8 cellular contexts compared by ENCODE assay signal in the genomic region with DNA sequence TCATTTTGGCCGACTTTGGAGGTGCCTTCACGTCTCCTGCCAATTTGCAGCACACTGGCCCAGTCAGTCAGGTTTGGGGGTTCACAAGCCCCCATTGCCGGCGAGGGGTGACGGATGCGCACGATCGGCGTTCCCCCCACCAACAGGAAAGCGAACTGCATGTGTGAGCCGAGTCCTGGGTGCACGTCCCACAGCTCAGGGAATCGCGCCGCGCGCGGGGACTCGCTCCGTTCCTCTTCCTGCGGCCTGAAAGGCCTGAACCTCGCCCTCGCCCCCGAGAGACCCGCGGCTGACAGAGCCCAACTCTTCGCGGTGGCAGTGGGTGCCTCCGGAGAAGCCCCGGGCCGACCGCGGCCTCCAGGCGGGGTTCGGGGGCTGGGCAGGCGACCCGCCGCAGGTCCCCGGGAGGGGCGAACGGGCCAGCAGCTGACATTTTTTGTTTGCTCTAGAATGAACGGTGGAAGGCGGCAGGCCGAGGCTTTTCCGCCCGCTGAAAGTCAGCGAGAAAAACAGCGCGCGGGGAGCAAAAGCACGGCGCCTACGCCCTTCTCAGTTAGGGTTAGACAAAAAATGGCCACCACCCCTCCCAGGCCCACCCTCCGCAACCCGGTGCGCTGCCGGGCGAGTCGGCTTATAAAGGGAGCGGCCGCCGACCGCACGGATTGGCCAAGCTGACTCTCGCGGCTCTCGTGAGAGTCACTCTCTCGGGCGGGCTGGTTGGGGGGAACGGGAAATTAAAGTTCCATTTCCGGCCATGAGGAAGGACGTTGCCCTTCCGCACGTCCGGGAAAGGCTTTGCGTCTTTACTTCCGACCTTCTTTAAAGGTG. TPM values are rescaled to one million over a fixed set of nuclear protein-coding genes. Genes with fewer than 3 reads are reported as not detected.
A peak's percentile ranks its signal among the peaks of the same experiment; 100 is the strongest.
DNase-seq lines count a peak whose midpoint lies in the region; ATAC-seq and TF ChIP-seq lines count a peak whose summit lies in the region.

A gene (minus strand): TSS at position 608 of the 828 bp plus-strand sequence.

- H3K9me3 ChIP-seq in cardiac muscle cell (ENCODE audit: low read depth) (no peaks in the 10 kb centered on the region), trophoblast cell (ENCODE audit: insufficient read depth, low read depth, low read length) (no peaks in the 10 kb centered on the region), tibial nerve (peaks cover 0 to 5% (median 0%) of the 10 kb centered on the region in 4 donors)

- no peak within 1 kb of the TSS for H2BK120ac ChIP-seq in trophoblast cell (ENCODE audit: insufficient read depth, low read length, poor library complexity)

- H3K4me3 ChIP-seq in cardiac muscle cell (peak within 1 kb of the TSS; percentile 42), trophoblast cell (ENCODE audit: low read depth, low read length) (peak within 1 kb of the TSS; percentile 76), tibial nerve (peak within 1 kb of the TSS; percentile 54 to 85 (median 84))

- 0% methylated on average over 77 of the region's 77 CpGs for WGBS in adipose tissue, 3 donors
- no CpG with 5 or more reads among the region's 77 CpGs for WGBS in trophoblast cell (ENCODE audit: extremely low coverage, insufficient coverage, insufficient read length)
- WGBS in tibial nerve, 2 donors: 1% methylated on average over 50 to 61 of the region's 77 CpGs

- H3K27me3 ChIP-seq in cardiac muscle cell (no peaks in the 10 kb centered on the region), trophoblast cell (ENCODE audit: insufficient read depth, low read length) (no peaks in the 10 kb centered on the region), tibial nerve (no peaks in the 10 kb centered on the region)

- no peak within 1 kb of the TSS for H3K4ac ChIP-seq in trophoblast cell (ENCODE audit: low read depth, low read length)

- no peaks in the 10 kb centered on the region for H3K4me1 ChIP-seq in cardiac muscle cell (ENCODE audit: low read depth)
- no peaks in the 10 kb centered on the region for H3K4me1 ChIP-seq in trophoblast cell (ENCODE audit: control insufficient read depth in 1 of 2, insufficient read depth in 2 of 2, low read length in 2 of 2)
- peaks cover 0 to 19% (median 3%) of the 10 kb centered on the region in 4 donors for H3K4me1 ChIP-seq in tibial nerve

- peak within 1 kb of the TSS; percentile 26 for H2BK5ac ChIP-seq in trophoblast cell (ENCODE audit: low read depth, low read length, poor library complexity)

- peak within 1 kb of the TSS; percentile 13 for H3K18ac ChIP-seq in trophoblast cell (ENCODE audit: low read length)

- H2AK5ac ChIP-seq in trophoblast cell (ENCODE audit: low read length): no peak within 1 kb of the TSS

- peak within 1 kb of the TSS; percentile 91 for H3K9ac ChIP-seq in trophoblast cell (ENCODE audit: low read length)

- DNase-seq in GM10266 (ENCODE audit: extremely low spot score) (peak; percentile 93), NCI-H1092 treated with DMSO at 0.1 percent for 48 hours (lab: John Stamatoyannopoulos, UW) (peak; percentile 87), T follicular helper cell (ENCODE audit: low read depth) (peak; percentile 88), cardiac muscle cell (ENCODE audit: low read depth in 1 of 2, low spot score in 1 of 2) (peak; percentile 74 to 96), trophoblast cell (peak; percentile 86 to 95), tibial nerve (ENCODE audit: low spot score in 2 of 2) (peak; percentile 89)

- peak; percentile 93 to 99 for TF ChIP-seq POLR2A in tibial nerve (IDR thresholded peaks at IDR 0.05)

- TF ChIP-seq EP300 in tibial nerve (IDR thresholded peaks at IDR 0.05): peak; percentile 84 to 98

- peak within 1 kb of the TSS; percentile 33 for H4K12ac ChIP-seq in trophoblast cell (ENCODE audit: low read depth, low read length)

- no peaks in the 10 kb centered on the region for H3K36me3 ChIP-seq in cardiac muscle cell
- H3K36me3 ChIP-seq in trophoblast cell (ENCODE audit: control insufficient read depth in 1 of 2, insufficient read depth in 2 of 2, low read length in 2 of 2): no peaks in the 10 kb centered on the region
- no peaks in the 10 kb centered on the region for H3K36me3 ChIP-seq in tibial nerve

- peak; percentile 70 for ATAC-seq in HG02571 (IDR thresholded peaks at IDR 0.05; ENCODE audit: unreplicated experiment)

- H3K14ac ChIP-seq in trophoblast cell (ENCODE audit: low read length): peak within 1 kb of the TSS; percentile 16

- peak within 1 kb of the TSS; percentile 72 for H3K4me2 ChIP-seq in trophoblast cell (ENCODE audit: low read length)

- H2BK12ac ChIP-seq in trophoblast cell (ENCODE audit: low read length): no peak within 1 kb of the TSS

- peaks cover 13% of the 10 kb centered on the region for H3K79me1 ChIP-seq in trophoblast cell (ENCODE audit: low read length)

- peak within 1 kb of the TSS; percentile 67 for H4K91ac ChIP-seq in trophoblast cell (ENCODE audit: low read depth, low read length)

- no peak for TF ChIP-seq CTCF in GM10266 (IDR thresholded peaks at IDR 0.05; ENCODE audit: control insufficient read depth, insufficient read depth, low read depth, missing control alignments)
- TF ChIP-seq CTCF in cardiac muscle cell (IDR thresholded peaks at IDR 0.05; ENCODE audit: low read depth, low read length): no peak
- TF ChIP-seq CTCF in tibial nerve (IDR thresholded peaks at IDR 0.05): peak in 2 of 5 experiments; percentile 25 to 35

- H3K27ac ChIP-seq in adipose tissue (ENCODE audit: low read depth, low read length) (peak within 1 kb of the TSS; percentile 48), cardiac muscle cell (peak within 1 kb of the TSS; percentile 56), trophoblast cell (ENCODE audit: low read depth, low read length) (peak within 1 kb of the TSS; percentile 28), tibial nerve (peak within 1 kb of the TSS; percentile 93 to 97 (median 94))

- H3K23ac ChIP-seq in trophoblast cell (ENCODE audit: low read length): no peak within 1 kb of the TSS

- peak within 1 kb of the TSS; percentile 91 for H4K8ac ChIP-seq in trophoblast cell (ENCODE audit: low read depth, low read length)

- H3K79me2 ChIP-seq in trophoblast cell (ENCODE audit: control insufficient read depth, insufficient read depth, low read length, poor library complexity): peaks cover 3% of the 10 kb centered on the region

- H2AFZ ChIP-seq in trophoblast cell (ENCODE audit: insufficient read depth, low read length, poor library complexity): peak within 1 kb of the TSS; percentile 48

RNA-seq across cellular contexts. Expression of the gene that starts here (rescaled TPM):
- not detected for polyA plus RNA-seq in adipose tissue
- 7.1 and 45.9 TPM in 2 replicates for total RNA-seq in cardiac muscle cell
- 0.61 TPM in 1 of 2 replicates, not detected in the other for polyA plus RNA-seq in cardiac muscle cell
- 0.29 TPM in 1 of 2 replicates, not detected in the other for polyA plus RNA-seq in trophoblast cell (2013)
- 100 to 1,000 TPM; 110 to 241 (median 179) TPM for total RNA-seq in tibial nerve

Comparison
In these comparisons a context has a peak if more than half of its experiments do, and no peak if none do; other contexts are left out.
1. Peak in every context shown above with its lines: DNase-seq, ATAC-seq, H3K4me3 ChIP-seq and H3K27ac ChIP-seq.
2. H3K27ac ChIP-seq: peak in every context shown above with its lines; median percentile 94 in tibial nerve; 56 in cardiac muscle cell; 48 in adipose tissue; 28 in trophoblast cell.